In genomic region chr1:119924948-119925898, GRCh38 we compare ENCODE assay signal across 21 cellular contexts. TPM values are rescaled to one million over a fixed set of nuclear protein-coding genes. Genes with fewer than 3 reads are reported as not detected.
DNase-seq lines count a peak whose midpoint lies in the region; ATAC-seq and TF ChIP-seq lines count a peak whose summit lies in the region.
"Had no signal": no experiment of that assay in that cellular context is flagged by ENCODE, and none has a peak within 500 bp of the region (broad histone marks: within the 10 kb centered on the region; RNA-seq: fewer than 3 reads in every experiment).

No MANE protein-coding gene starts in this region.

- no peaks in the 10 kb centered on the region for H4K20me1 ChIP-seq in mammary epithelial cell (ENCODE audit: insufficient read depth, low read length)

- H3K36me3 ChIP-seq in mammary epithelial cell (ENCODE audit: insufficient read depth, low read length) = peaks cover 60% of the 10 kb centered on the region
- no peaks in the 10 kb centered on the region for H3K36me3 ChIP-seq in breast epithelium
- peaks cover 51 to 98% (median 95%) of the 10 kb centered on the region in 5 donors for H3K36me3 ChIP-seq in subcutaneous abdominal adipose tissue (ENCODE audit: control insufficient read depth in 5 of 5, insufficient read depth in 5 of 5, low read length in 5 of 5)

- TF ChIP-seq POLR2A in breast epithelium (IDR thresholded peaks at IDR 0.05) = no peak

- TF ChIP-seq CTCF in mammary epithelial cell (conservative IDR thresholded peaks at IDR 0.05 in 1 of 2, IDR thresholded peaks at IDR 0.05 in 1 of 2; ENCODE audit: extremely low read depth in 1 of 2, insufficient read depth in 1 of 2, low read depth in 1 of 2, low read length in 2 of 2) (no peak), breast epithelium (IDR thresholded peaks at IDR 0.05) (no peak), progenitor cell of endocrine pancreas (IDR thresholded peaks at IDR 0.05; ENCODE audit: unreplicated experiment) (no peak)

- dilution Hi-C loops in mammary epithelial cell (cut with HindIII; ENCODE audit: low sequenced_read_pairs) = no loop called here

- H3K4me1 ChIP-seq in mammary epithelial cell (ENCODE audit: insufficient read depth, low read length) (no peaks in the 10 kb centered on the region), breast epithelium (no peaks in the 10 kb centered on the region), subcutaneous abdominal adipose tissue (ENCODE audit: control insufficient read depth in 5 of 5, insufficient read depth in 5 of 5, low read length in 5 of 5) (peaks cover 0 to 22% (median 12%) of the 10 kb centered on the region in 5 donors)
- H3K4me1 ChIP-seq: Caco-2, SJCRH30 had no signal

- intact Hi-C loops in mammary epithelial cell (cut with micrococcal nuclease) = no loop called here
- intact Hi-C loops in breast epithelium (cut with DNase I; ENCODE audit: low total_unique reads) = no loop called here

- no peak overlapping the region for H3K9ac ChIP-seq in mammary epithelial cell (ENCODE audit: insufficient read depth, low read length)
- H3K9ac ChIP-seq in subcutaneous abdominal adipose tissue (ENCODE audit: low read length in 5 of 5) = no peak overlapping the region

- H3K4me2 ChIP-seq in mammary epithelial cell (ENCODE audit: insufficient read depth, low read depth, low read length) = no peak overlapping the region
- H3K4me2 ChIP-seq: PC-9 had no signal

- H3K27me3 ChIP-seq in mammary epithelial cell (ENCODE audit: insufficient read depth, low read length) (no peaks in the 10 kb centered on the region), breast epithelium (no peaks in the 10 kb centered on the region), subcutaneous abdominal adipose tissue (ENCODE audit: control insufficient read depth in 5 of 5, insufficient read depth in 4 of 5, low read length in 5 of 5) (no peaks in the 10 kb centered on the region)
- H3K27me3 ChIP-seq: SJCRH30 had no signal

- H3K27ac Mint-ChIP-seq in activated T-helper 17 cell treated with anti-CD3 and anti-CD28 coated beads, Interleukin-2, amount 50 U/mL, for 72 hours = peak overlapping the region; percentile 58
- no peak overlapping the region for H3K27ac Mint-ChIP-seq in progenitor cell of endocrine pancreas

- H3K27me3 Mint-ChIP-seq in activated T-helper 17 cell treated with anti-CD3 and anti-CD28 coated beads, Interleukin-2, amount 50 U/mL, for 72 hours = no peaks in the 10 kb centered on the region
- H3K27me3 Mint-ChIP-seq in progenitor cell of endocrine pancreas = peaks cover 5% of the 10 kb centered on the region

- H3K79me2 ChIP-seq in mammary epithelial cell (ENCODE audit: insufficient read depth, low read length) = no peaks in the 10 kb centered on the region

- TSS peak; percentile 44 for BruUV-seq in mammary epithelial cell (replicated peaks; lab: Mats Ljungman, UMichigan)

- CTCF ChIA-PET in mammary epithelial cell (lab: Charles Lee; ENCODE audit: low non-redundant PET) = no interaction called here

- H3K4me1 Mint-ChIP-seq in activated T-helper 17 cell treated with anti-CD3 and anti-CD28 coated beads, Interleukin-2, amount 50 U/mL, for 72 hours = no peaks in the 10 kb centered on the region
- H3K4me1 Mint-ChIP-seq in progenitor cell of endocrine pancreas (ENCODE audit: low read depth) = no peaks in the 10 kb centered on the region

- DNase-seq in mammary epithelial cell = no peak
- no peak for DNase-seq in breast epithelium (ENCODE audit: low spot score in 2 of 2)
- DNase-seq in left lobe of liver (ENCODE audit: low spot score) = peak; percentile 64
- DNase-seq in progenitor cell of endocrine pancreas (ENCODE audit: low spot score, unreplicated experiment) = no peak
- DNase-seq in DMS79 treated with DMSO at 0.1 percent for 48 hours (lab: John Stamatoyannopoulos, UW) = no peak
- DNase-seq: Caco-2, DMS153, EL, KG1, NCI-H1048, NCI-H1694 treated with DMSO at 0.1 percent for 48 hours, NCI-H345, NCI-H526 treated with DMSO at 0.1 percent for 48 hours, PC-9, SJCRH30 had no signal

- H3K27ac ChIP-seq in mammary epithelial cell (ENCODE audit: insufficient read depth, low read depth, low read length) (no peak overlapping the region), breast epithelium (no peak overlapping the region), subcutaneous abdominal adipose tissue (ENCODE audit: low read depth, low read length) (peak overlapping the region; percentile 75)
- H3K27ac ChIP-seq: PC-9, SJCRH30 had no signal

- no peaks in the 10 kb centered on the region for H3K9me3 ChIP-seq in mammary epithelial cell (replicated peaks; ENCODE audit: insufficient read depth, low read length)
- H3K9me3 ChIP-seq in breast epithelium = no peaks in the 10 kb centered on the region
- no peaks in the 10 kb centered on the region for H3K9me3 ChIP-seq in subcutaneous abdominal adipose tissue (ENCODE audit: control insufficient read depth in 5 of 5, low read length in 5 of 5)
- H3K9me3 ChIP-seq: Caco-2, SJCRH30 had no signal

- H3K9me3 Mint-ChIP-seq in activated T-helper 17 cell treated with anti-CD3 and anti-CD28 coated beads, Interleukin-2, amount 50 U/mL, for 72 hours = no peaks in the 10 kb centered on the region
- no peaks in the 10 kb centered on the region for H3K9me3 Mint-ChIP-seq in progenitor cell of endocrine pancreas (ENCODE audit: low read depth)

- peaks cover 100% of the 10 kb centered on the region for H3K36me3 Mint-ChIP-seq in activated T-helper 17 cell treated with anti-CD3 and anti-CD28 coated beads, Interleukin-2, amount 50 U/mL, for 72 hours (ENCODE audit: low read depth)
- peaks cover 44% of the 10 kb centered on the region for H3K36me3 Mint-ChIP-seq in progenitor cell of endocrine pancreas (ENCODE audit: insufficient read depth)

- no peak overlapping the region for H3K4me3 Mint-ChIP-seq in activated T-helper 17 cell treated with anti-CD3 and anti-CD28 coated beads, Interleukin-2, amount 50 U/mL, for 72 hours
- no peak overlapping the region for H3K4me3 Mint-ChIP-seq in progenitor cell of endocrine pancreas (ENCODE audit: low read depth)

- H3K4me3 ChIP-seq in mammary epithelial cell (replicated peaks in 1 of 3; ENCODE audit: insufficient read depth in 1 of 3, low read depth in 2 of 3, low read length in 3 of 3) = no peak overlapping the region
- no peak overlapping the region for H3K4me3 ChIP-seq in breast epithelium
- H3K4me3 ChIP-seq in subcutaneous abdominal adipose tissue (ENCODE audit: low read depth in 1 of 5, low read length in 5 of 5) = no peak overlapping the region
- H3K4me3 ChIP-seq: PC-9, SJCRH30 had no signal

- ATAC-seq in activated T-helper 17 cell treated with anti-CD3 and anti-CD28 coated beads, Interleukin-2, amount 50 U/mL, for 72 hours (replicated peaks) = no peak
- peak; percentile 91 for ATAC-seq in left lobe of liver
- no peak for ATAC-seq in HG02759 (IDR thresholded peaks at IDR 0.05; ENCODE audit: unreplicated experiment)

- 88% methylated on average over 15 of the region's 19 CpGs for WGBS in mammary epithelial cell (ENCODE audit: low coverage, missing lambda C conversion rate)

- H2AFZ ChIP-seq in mammary epithelial cell (ENCODE audit: low read depth, low read length) = no peak overlapping the region
- H2AFZ ChIP-seq: PC-9 had no signal

- in situ Hi-C loops in mammary epithelial cell (cut with MboI; ENCODE audit: low sequenced_read_pairs in 2 of 2) = no loop called here

RNA-seq across cellular contexts. Expression of gene ADAM30, which starts 28.9 kb away (rescaled TPM):
- total RNA-seq in mammary epithelial cell (not detected), breast epithelium (not detected), left lobe of liver (not detected), progenitor cell of endocrine pancreas (not detected in 2 replicates)
- not detected for polyA plus RNA-seq in mammary epithelial cell
- not detected for polyA minus RNA-seq in mammary epithelial cell
- total RNA-seq in activated T-helper 17 cell treated with anti-CD3 and anti-CD28 coated beads, Interleukin-2, amount 50 U/mL, for 72 hours = not detected
- total RNA-seq: A673, Caco-2, H1, M059J, PC-9, SJCRH30 had no signal
- polyA plus RNA-seq: H1 had no signal
